In genomic region chr7:43990829-43991228, GRCh38 we compare ENCODE assay signal across 12 cellular contexts. TPM values are rescaled to one million over a fixed set of nuclear protein-coding genes. Genes with fewer than 3 reads are reported as not detected.
"Had no signal": no experiment of that assay in that cellular context is flagged by ENCODE, and none has a peak within 500 bp of the region (broad histone marks: within the 10 kb centered on the region; RNA-seq: fewer than 3 reads in every experiment).

No MANE protein-coding gene starts in this region.

RNA-seq across cellular contexts. Expression of gene SPDYE1, which starts 6.9 kb away (rescaled TPM):
- total RNA-seq: left cardiac atrium; left lung; liver; lower lobe of right lung; natural killer cell treated with Interleukin-12 subunit alpha and Interleukin-12 subunit beta and Interleukin-15 and Interleukin-18, amount 100 ng/mL, for 72 hours; omental fat pad; sigmoid colon; spleen; subcutaneous adipose tissue; suprapubic skin; thoracic aorta; upper lobe of right lung had no signal
